11 cellular contexts compared by ENCODE assay signal in genomic region chr3:159818399-159818798, GRCh38. TPM values are rescaled to one million over a fixed set of nuclear protein-coding genes. Genes with fewer than 3 reads are reported as not detected.
DNase-seq lines count a peak whose midpoint lies in the region; ATAC-seq and TF ChIP-seq lines count a peak whose summit lies in the region.
"Had no signal": no experiment of that assay in that cellular context is flagged by ENCODE, and none has a peak within 500 bp of the region (broad histone marks: within the 10 kb centered on the region; RNA-seq: fewer than 3 reads in every experiment).

No MANE protein-coding gene starts in this region.

- peak overlapping the region; percentile 39 for H3K27ac ChIP-seq in left ventricle myocardium inferior (replicated peaks)
- no peak overlapping the region for H3K27ac ChIP-seq in testis
- H3K27ac ChIP-seq: hepatocyte had no signal

- peaks cover 43% of the 10 kb centered on the region for H3K4me1 ChIP-seq in left ventricle myocardium inferior
- no peaks in the 10 kb centered on the region for H3K4me1 ChIP-seq in testis

- H3K4me3 ChIP-seq in H7 (ENCODE audit: insufficient read depth, low read depth, low read length) (no peak overlapping the region), left ventricle myocardium inferior (no peak overlapping the region), testis (no peak overlapping the region)
- H3K4me3 ChIP-seq: hepatocyte had no signal

- 74 to 81% methylated on average over 3 of the region's 3 CpGs for WGBS in testis, 2 donors

- no peak for TF ChIP-seq POLR2A in testis (IDR thresholded peaks at IDR 0.05)

- peak; percentile 36 for TF ChIP-seq CTCF in left ventricle myocardium inferior (IDR thresholded peaks at IDR 0.05; ENCODE audit: borderline replicate concordance)
- no peak for TF ChIP-seq CTCF in testis (IDR thresholded peaks at IDR 0.05)

- DNase-seq in H7 (peak; percentile 75), SK-N-DZ (ENCODE audit: low spot score) (peak; percentile 63), left ventricle myocardium inferior (peak; percentile 57), retina (peak; percentile 51), testis (no peak)
- DNase-seq: activated CD4-positive, alpha-beta T cell treated with anti-CD3 and anti-CD28 coated beads for 4 hours; NCI-H1694 treated with DMSO at 0.1 percent for 48 hours; SW 1271 had no signal

- no peaks in the 10 kb centered on the region for H3K36me3 ChIP-seq in H7 (replicated peaks; ENCODE audit: control insufficient read depth, insufficient read depth, low read length)
- no peaks in the 10 kb centered on the region for H3K36me3 ChIP-seq in left ventricle myocardium inferior
- H3K36me3 ChIP-seq in testis (ENCODE audit: low read depth, missing control alignments): no peaks in the 10 kb centered on the region

- H3K9me3 ChIP-seq in left ventricle myocardium inferior (replicated peaks) (no peaks in the 10 kb centered on the region), testis (no peaks in the 10 kb centered on the region)

- ATAC-seq in HG02642 (IDR thresholded peaks at IDR 0.05; ENCODE audit: poor library complexity, unreplicated experiment) (no peak), HG03045 (IDR thresholded peaks at IDR 0.05; ENCODE audit: unreplicated experiment) (no peak)

- H3K27me3 ChIP-seq in H7 (ENCODE audit: control insufficient read depth, insufficient read depth, low read length) (no peaks in the 10 kb centered on the region), left ventricle myocardium inferior (ENCODE audit: low read depth) (no peaks in the 10 kb centered on the region), testis (no peaks in the 10 kb centered on the region)
- H3K27me3 ChIP-seq: hepatocyte had no signal

- intact Hi-C loops in left ventricle myocardium inferior (cut with micrococcal nuclease) (no loop called here), testis (cut with DNase I; ENCODE audit: low total_unique reads) (no loop called here)

RNA-seq across cellular contexts. Expression of gene SCHIP1, which starts 21.3 kb away (rescaled TPM):
- total RNA-seq in H7 (2014; rRNA removed; shearing (Covaris generic)): 0.52 and 0.74 TPM in 2 replicates
- polyA plus RNA-seq in SK-N-DZ (2014; cell fraction: cytosol; rRNA removed): 127 and 223 TPM in 2 replicates
- 105 and 153 TPM in 2 replicates for polyA plus RNA-seq in SK-N-DZ (2014; cell fraction: nucleus; rRNA removed)
- 62.6 TPM for total RNA-seq in left ventricle myocardium inferior
- 10 to 100 TPM in 1 of 2 donors, 1 to 10 TPM in 1; 2.3 to 10.5 TPM for total RNA-seq in testis
- polyA plus RNA-seq in testis (ENCODE audit: insufficient read depth, low read depth, low replicate concordance): 8.1 TPM
